Comparison of ENCODE assay signal across 21 cellular contexts in the genomic region with DNA sequence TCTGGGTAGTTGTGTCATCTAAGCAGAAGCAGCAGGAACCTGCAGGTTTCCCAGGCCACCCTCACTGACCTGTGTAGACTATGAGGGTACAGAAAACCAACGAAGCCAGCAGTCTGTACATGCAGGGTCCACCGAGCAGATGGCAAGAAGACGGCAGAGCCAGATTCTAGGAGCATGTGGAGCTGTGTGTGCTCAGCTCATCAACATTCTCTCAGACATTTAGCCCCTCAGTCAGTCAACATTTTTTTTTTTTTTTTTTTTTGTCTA. TPM values are rescaled to one million over a fixed set of nuclear protein-coding genes. Genes with fewer than 3 reads are reported as not detected.
A peak's percentile ranks its signal among the peaks of the same experiment; 100 is the strongest.
DNase-seq lines count a peak whose midpoint lies in the region; ATAC-seq and TF ChIP-seq lines count a peak whose summit lies in the region.
"Had no signal": no experiment of that assay in that cellular context is flagged by ENCODE, and none has a peak within 500 bp of the region (broad histone marks: within the 10 kb centered on the region; RNA-seq: fewer than 3 reads in every experiment).

No MANE protein-coding gene starts in this region.

- H3K4me3 ChIP-seq in GM23338, result peak overlapping the region; percentile 57
- peak overlapping the region; percentile 45 for H3K4me3 ChIP-seq in iPS-15b (ENCODE audit: low read depth, low read length)
- H3K4me3 ChIP-seq in retinal pigment epithelial cell (ENCODE audit: low read length), result peak overlapping the region; percentile 39
- no peak overlapping the region for H3K4me3 ChIP-seq in Karpas-422 (ENCODE audit: low read length)

- ATAC-seq in GM23338 (no peak), WTC11 (no peak)
- ATAC-seq: activated naive CD4-positive, alpha-beta T cell treated with anti-CD3 and anti-CD28 coated beads, Interleukin-2, amount 50 U/mL, for 72 hours; HCT116 had no signal

- CTCF ChIA-PET in WTC11 (lab: Charles Lee), result interaction anchor here (0.6 to 4.6 kb wide), 18 partner anchors 10 to 1943 kb away, joined by 3 to 64 read pairs (median 4); partner anchors contain the start of genes AQP5, RACGAP1, SMARCD1 and TMBIM6

- H3K27me3 ChIP-seq in GM23338 (ENCODE audit: insufficient read depth) (peaks cover 83% of the 10 kb centered on the region), iPS-15b (ENCODE audit: control insufficient read depth, insufficient read depth, low read length) (peaks cover 71% of the 10 kb centered on the region), Karpas-422 (ENCODE audit: low read length) (no peaks in the 10 kb centered on the region)
- H3K27me3 ChIP-seq: testis had no signal

- H4K20me1 ChIP-seq in GM23338 (replicated peaks; ENCODE audit: insufficient read depth) (no peaks in the 10 kb centered on the region; the same call in 1 of the 2 replicates), Karpas-422 (ENCODE audit: insufficient read depth, low read depth, low read length) (no peaks in the 10 kb centered on the region)

- DNase-seq in GM23338 (ENCODE audit: low spot score) (no peak), WTC11 (ENCODE audit: low spot score) (no peak), retinal pigment epithelial cell (ENCODE audit: low read depth) (no peak), MV-4-11 (lab: John Stamatoyannopoulos, UW) (no peak), pons (ENCODE audit: low spot score) (no peak), Karpas-422 (no peak), ecto neural progenitor cell (ENCODE audit: low spot score) (no peak)
- DNase-seq: activated CD4-positive, alpha-beta T cell treated with anti-CD3 and anti-CD28 coated beads for 1 hour; C1 segment of cervical spinal cord; DMS79 treated with DMSO at 0.1 percent for 48 hours; NCI-H187; occipital lobe; T-helper 2 cell had no signal

- H3K9ac ChIP-seq in iPS-15b (ENCODE audit: low read depth, low read length), result no peak overlapping the region
- H3K9ac ChIP-seq in Karpas-422 (ENCODE audit: low read length), result no peak overlapping the region

- H3K9me2 ChIP-seq in GM23338 (ENCODE audit: insufficient read depth) (no peaks in the 10 kb centered on the region), Karpas-422 (replicated peaks; ENCODE audit: insufficient read depth, low read length) (no peaks in the 10 kb centered on the region)

- H3F3A ChIP-seq in GM23338 (replicated peaks; ENCODE audit: low read depth), result peaks cover 5% of the 10 kb centered on the region; the same call in 1 of the 2 replicates

- peaks cover 8% of the 10 kb centered on the region; the same call in 1 of the 2 replicates for H3K4me1 ChIP-seq in GM23338 (ENCODE audit: insufficient read depth)
- H3K4me1 ChIP-seq in iPS-15b (ENCODE audit: control insufficient read depth, insufficient read depth, low read length), result no peaks in the 10 kb centered on the region
- H3K4me1 ChIP-seq in Karpas-422 (ENCODE audit: low read length), result peaks cover 12% of the 10 kb centered on the region

- H3K79me2 ChIP-seq in GM23338 (replicated peaks; ENCODE audit: insufficient read depth), result no peaks in the 10 kb centered on the region
- no peaks in the 10 kb centered on the region for H3K79me2 ChIP-seq in Karpas-422 (ENCODE audit: low read length)

- H3K27ac Mint-ChIP-seq in GM23338, result no peak overlapping the region
- H3K27ac Mint-ChIP-seq in WTC11, result no peak overlapping the region
- H3K27ac Mint-ChIP-seq: activated naive CD4-positive, alpha-beta T cell treated with anti-CD3 and anti-CD28 coated beads, Interleukin-2, amount 50 U/mL, for 72 hours had no signal

- no peaks in the 10 kb centered on the region for H3K36me3 Mint-ChIP-seq in GM23338 (ENCODE audit: low read depth)
- H3K36me3 Mint-ChIP-seq in WTC11, result no peaks in the 10 kb centered on the region
- H3K36me3 Mint-ChIP-seq: activated naive CD4-positive, alpha-beta T cell treated with anti-CD3 and anti-CD28 coated beads, Interleukin-2, amount 50 U/mL, for 72 hours had no signal

- H3K36me3 ChIP-seq in GM23338 (ENCODE audit: insufficient read depth), result no peaks in the 10 kb centered on the region
- H3K36me3 ChIP-seq in iPS-15b (ENCODE audit: control insufficient read depth, insufficient read depth, low read length), result no peaks in the 10 kb centered on the region
- H3K36me3 ChIP-seq in Karpas-422 (ENCODE audit: insufficient read depth, low read length), result no peaks in the 10 kb centered on the region

- H3K27ac ChIP-seq in GM23338 (ENCODE audit: low read depth), result no peak overlapping the region
- no peak overlapping the region for H3K27ac ChIP-seq in Karpas-422 (ENCODE audit: low read length)
- H3K27ac ChIP-seq: epithelial cell of prostate, testis had no signal

- H2AFZ ChIP-seq in GM23338, result peak overlapping the region; percentile 90; the same call in 1 of the 2 replicates
- H2AFZ ChIP-seq in Karpas-422 (ENCODE audit: low read length), result no peak overlapping the region

- POLR2A ChIA-PET in WTC11 (lab: Charles Lee), result interaction anchor here (0.6 to 1.3 kb wide), 5 partner anchors 8 to 90 kb away, joined by 3 to 6 read pairs (median 3); partner anchors contain the start of genes RACGAP1 and SMARCD1

- H3K27me3 Mint-ChIP-seq in GM23338 (ENCODE audit: insufficient read depth, low read depth, poor library complexity) (peaks cover 51% of the 10 kb centered on the region), WTC11 (ENCODE audit: low read depth) (peaks cover 79% of the 10 kb centered on the region)

- peaks cover 15% of the 10 kb centered on the region for H3K4me1 Mint-ChIP-seq in GM23338
- H3K4me1 Mint-ChIP-seq in WTC11, result peaks cover 16% of the 10 kb centered on the region
- H3K4me1 Mint-ChIP-seq: central memory CD8-positive, alpha-beta T cell had no signal

- H3K9me3 ChIP-seq in iPS-15b (ENCODE audit: control insufficient read depth, insufficient read depth, low read length), result no peaks in the 10 kb centered on the region
- H3K9me3 ChIP-seq in Karpas-422 (ENCODE audit: low read length), result no peaks in the 10 kb centered on the region
- H3K9me3 ChIP-seq: testis had no signal

- H3K4me3 Mint-ChIP-seq in GM23338, result peak overlapping the region; percentile 77
- H3K4me3 Mint-ChIP-seq in WTC11, result peak overlapping the region; percentile 68
- H3K4me3 Mint-ChIP-seq: central memory CD8-positive, alpha-beta T cell had no signal

- H3K4me2 ChIP-seq in GM23338 (peak overlapping the region; percentile 84), Karpas-422 (ENCODE audit: low read depth, low read length, poor library complexity, severe bottlenecking) (no peak overlapping the region)

- H3K9me3 Mint-ChIP-seq in GM23338 (no peaks in the 10 kb centered on the region; the same call in 1 of the 3 replicates), WTC11 (no peaks in the 10 kb centered on the region)
- H3K9me3 Mint-ChIP-seq: activated naive CD4-positive, alpha-beta T cell treated with anti-CD3 and anti-CD28 coated beads, Interleukin-2, amount 50 U/mL, for 72 hours; central memory CD8-positive, alpha-beta T cell had no signal

- no peak for TF ChIP-seq CTCF in GM23338 (conservative IDR thresholded peaks at IDR 0.05; ENCODE audit: low read depth in 2 of 2)
- no peak for TF ChIP-seq CTCF in WTC11 (IDR thresholded peaks at IDR 0.05)
- TF ChIP-seq CTCF in retinal pigment epithelial cell (conservative IDR thresholded peaks at IDR 0.05; ENCODE audit: low read depth, low read length), result no peak

TF ChIP-seq in GM23338, 12 proteins besides CTCF, POLR2A, EP300 and RAD21 (continues in another document):
- no peak for TF ChIP-seq ZNF114 (CRISPR knock-in tag; IDR thresholded peaks at IDR 0.05)

TF ChIP-seq in WTC11, 78 proteins besides CTCF, POLR2A, EP300 and RAD21 (continues in another document):
- TF ChIP-seq OVOL2 (CRISPR knock-in tag; IDR thresholded peaks at IDR 0.05; ENCODE audit: borderline replicate concordance), result no peak
- TF ChIP-seq, protein P1, sequence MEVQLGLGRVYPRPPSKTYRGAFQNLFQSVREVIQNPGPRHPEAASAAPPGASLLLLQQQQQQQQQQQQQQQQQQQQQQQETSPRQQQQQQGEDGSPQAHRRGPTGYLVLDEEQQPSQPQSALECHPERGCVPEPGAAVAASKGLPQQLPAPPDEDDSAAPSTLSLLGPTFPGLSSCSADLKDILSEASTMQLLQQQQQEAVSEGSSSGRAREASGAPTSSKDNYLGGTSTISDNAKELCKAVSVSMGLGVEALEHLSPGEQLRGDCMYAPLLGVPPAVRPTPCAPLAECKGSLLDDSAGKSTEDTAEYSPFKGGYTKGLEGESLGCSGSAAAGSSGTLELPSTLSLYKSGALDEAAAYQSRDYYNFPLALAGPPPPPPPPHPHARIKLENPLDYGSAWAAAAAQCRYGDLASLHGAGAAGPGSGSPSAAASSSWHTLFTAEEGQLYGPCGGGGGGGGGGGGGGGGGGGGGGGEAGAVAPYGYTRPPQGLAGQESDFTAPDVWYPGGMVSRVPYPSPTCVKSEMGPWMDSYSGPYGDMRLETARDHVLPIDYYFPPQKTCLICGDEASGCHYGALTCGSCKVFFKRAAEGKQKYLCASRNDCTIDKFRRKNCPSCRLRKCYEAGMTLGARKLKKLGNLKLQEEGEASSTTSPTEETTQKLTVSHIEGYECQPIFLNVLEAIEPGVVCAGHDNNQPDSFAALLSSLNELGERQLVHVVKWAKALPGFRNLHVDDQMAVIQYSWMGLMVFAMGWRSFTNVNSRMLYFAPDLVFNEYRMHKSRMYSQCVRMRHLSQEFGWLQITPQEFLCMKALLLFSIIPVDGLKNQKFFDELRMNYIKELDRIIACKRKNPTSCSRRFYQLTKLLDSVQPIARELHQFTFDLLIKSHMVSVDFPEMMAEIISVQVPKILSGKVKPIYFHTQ (CRISPR knock-in tag; IDR thresholded peaks at IDR 0.05), result no peak

RNA-seq across cellular contexts. Expression of gene ASIC1, which starts 7.3 kb away (rescaled TPM):
- 1.5 and 1.6 TPM in 2 replicates for total RNA-seq in GM23338 (2014; rRNA removed; shearing (Covaris generic))
- 0.47 and 0.76 TPM in 2 replicates for polyA plus RNA-seq in GM23338 (2016; fragmentation: Nextera tagmentation; extraction: Ambion mirVana)
- 3.9 to 4.9 TPM (median 4.5 TPM) in 3 replicates for total RNA-seq in WTC11 (2021)
- 17.9 and 26.7 TPM in 2 replicates for total RNA-seq in Karpas-422 (2014; rRNA removed; shearing (Covaris generic); ENCODE audit: low replicate concordance)
- total RNA-seq: lung microvascular endothelial cell had no signal

RNA-seq across cellular contexts. Expression of gene RACGAP1, which starts 24.8 kb away (rescaled TPM):
- total RNA-seq in GM23338 (2014; rRNA removed; shearing (Covaris generic)), result 49.9 and 52.8 TPM in 2 replicates
- polyA plus RNA-seq in GM23338 (2016; fragmentation: Nextera tagmentation; extraction: Ambion mirVana), result 18.0 and 19.0 TPM in 2 replicates
- 76.6 to 87.7 TPM (median 77.3 TPM) in 3 replicates for total RNA-seq in WTC11 (2021)
- 44.0 and 78.6 TPM in 2 replicates for total RNA-seq in Karpas-422 (2014; rRNA removed; shearing (Covaris generic); ENCODE audit: low replicate concordance)

RNA-seq across cellular contexts. Expression of gene SMARCD1, which starts 35.1 kb away (rescaled TPM):
- total RNA-seq in GM23338 (2014; rRNA removed; shearing (Covaris generic)), result 276 and 287 TPM in 2 replicates
- polyA plus RNA-seq in GM23338 (2016; fragmentation: Nextera tagmentation; extraction: Ambion mirVana), result 124 and 145 TPM in 2 replicates
- total RNA-seq in WTC11 (2021), result 150 to 165 TPM (median 152 TPM) in 3 replicates
- total RNA-seq in Karpas-422 (2014; rRNA removed; shearing (Covaris generic); ENCODE audit: low replicate concordance), result 124 and 168 TPM in 2 replicates

RNA-seq across cellular contexts. Expression of gene GPD1, which starts 53.8 kb away (rescaled TPM):
- 0.23 and 0.45 TPM in 2 replicates for total RNA-seq in GM23338 (2014; rRNA removed; shearing (Covaris generic))
- polyA plus RNA-seq in GM23338 (2016; fragmentation: Nextera tagmentation; extraction: Ambion mirVana), result 0.17 and 0.36 TPM in 2 replicates
- 0.39 to 0.77 TPM (median 0.62 TPM) in 3 replicates for total RNA-seq in WTC11 (2021)
- 1.0 and 1.1 TPM in 2 replicates for total RNA-seq in Karpas-422 (2014; rRNA removed; shearing (Covaris generic); ENCODE audit: low replicate concordance)
- total RNA-seq: RPMI7951 had no signal
